ENCODE assay signal across 16 cellular contexts in the genomic region with DNA sequence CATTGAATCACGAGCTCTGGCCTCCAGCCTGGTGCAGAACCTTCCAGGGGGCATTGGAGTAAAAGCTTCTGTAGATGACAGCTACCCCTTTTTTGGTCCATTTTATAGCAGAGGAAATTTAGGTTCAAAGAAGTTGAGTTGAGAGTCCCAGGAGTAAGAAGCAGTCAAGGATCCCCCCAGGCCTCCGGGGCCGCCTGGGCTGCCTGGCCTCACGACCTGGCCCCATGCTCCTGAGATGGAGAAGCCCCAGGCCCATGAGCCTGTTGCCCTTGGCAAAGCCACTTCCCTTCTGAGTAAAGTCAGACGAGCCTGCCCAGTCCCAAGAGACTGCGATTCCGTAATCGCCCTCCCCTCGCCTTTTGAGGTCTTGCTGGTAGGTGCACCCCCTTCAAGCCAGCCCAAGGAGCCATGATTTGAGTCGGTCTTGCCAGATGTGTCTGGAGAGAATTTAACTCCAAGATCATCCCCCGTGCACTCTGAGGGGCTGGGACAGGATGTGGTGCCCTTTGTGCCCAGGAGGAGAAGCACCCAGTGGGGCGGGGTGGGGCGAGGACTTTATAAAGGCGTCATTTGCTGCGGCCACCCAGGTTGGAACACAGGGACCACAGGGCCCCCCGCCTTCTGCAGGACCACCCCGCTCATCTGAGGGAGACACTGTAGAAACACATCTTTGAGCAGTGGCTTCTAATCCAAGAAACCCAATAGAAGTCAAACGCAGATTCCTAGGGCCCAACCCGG. TPM values are rescaled to one million over a fixed set of nuclear protein-coding genes. Genes with fewer than 3 reads are reported as not detected.
DNase-seq lines count a peak whose midpoint lies in the region; ATAC-seq and TF ChIP-seq lines count a peak whose summit lies in the region.
"Had no signal": no experiment of that assay in that cellular context is flagged by ENCODE, and none has a peak within 500 bp of the region (broad histone marks: within the 10 kb centered on the region; RNA-seq: fewer than 3 reads in every experiment).

No MANE protein-coding gene starts in this region.

- TF ChIP-seq POLR2A in thyroid gland (IDR thresholded peaks at IDR 0.05), result no peak

- TF ChIP-seq CTCF in thyroid gland (IDR thresholded peaks at IDR 0.05), result no peak

- CTCF ChIA-PET in CD8-positive, alpha-beta memory T cell (lab: Charles Lee), result interaction anchor here (0.8 kb wide), 1 partner anchor 134 kb away, joined by 3 read pairs; no protein-coding TSS in a partner anchor
- CTCF ChIA-PET in activated CD4-positive, alpha-beta memory T cell treated with anti-CD3 and anti-CD28 coated beads, Interleukin-2, amount 10 ng/mL, durations not matched to agents 7 days and 5 days (lab: Charles Lee), result interaction anchor here (1.4 to 1.6 kb wide), 3 partner anchors 12 to 69 kb away, joined by 3 to 4 read pairs (median 4); no protein-coding TSS in a partner anchor

- H3K27ac ChIP-seq in CD8-positive, alpha-beta memory T cell (ENCODE audit: low read depth, low read length), result no peak overlapping the region
- no peak overlapping the region for H3K27ac ChIP-seq in thyroid gland
- H3K27ac ChIP-seq: 22Rv1, upper lobe of left lung had no signal

- peak; percentile 8 for ATAC-seq in effector memory CD8-positive, alpha-beta T cell (replicated peaks)
- ATAC-seq: Right ventricle myocardium inferior had no signal

- no peaks in the 10 kb centered on the region for H3K36me3 Mint-ChIP-seq in T-helper 1 cell treated with Interleukin-12 subunit alpha and Interleukin-12 subunit beta and Interleukin-4 antibody, amounts not matched to agents 30 μg/mL and 1 μg/mL, for 36 hours (ENCODE audit: low read depth)
- no peaks in the 10 kb centered on the region for H3K36me3 Mint-ChIP-seq in CD8-positive, alpha-beta memory T cell
- peaks cover 4% of the 10 kb centered on the region for H3K36me3 Mint-ChIP-seq in activated CD4-positive, alpha-beta memory T cell treated with anti-CD3 and anti-CD28 coated beads, Interleukin-2, amount 10 ng/mL, durations not matched to agents 7 days and 5 days (ENCODE audit: low read depth)
- H3K36me3 Mint-ChIP-seq in effector memory CD8-positive, alpha-beta T cell (ENCODE audit: insufficient read depth), result peaks cover 8% of the 10 kb centered on the region

- WGBS in thyroid gland, 2 donors, result 89 to 91% methylated on average over 14 to 18 of the region's 19 CpGs

- H3K4me3 ChIP-seq in CD8-positive, alpha-beta memory T cell (ENCODE audit: low read length), result peak overlapping the region; percentile 49
- H3K4me3 ChIP-seq in thyroid gland (replicated peaks in 1 of 3), result no peak overlapping the region
- H3K4me3 ChIP-seq: upper lobe of left lung had no signal

- H3K9me3 ChIP-seq in CD8-positive, alpha-beta memory T cell (ENCODE audit: low read length), result no peaks in the 10 kb centered on the region
- H3K9me3 ChIP-seq in thyroid gland, result no peaks in the 10 kb centered on the region
- H3K9me3 ChIP-seq: upper lobe of left lung had no signal

- peak overlapping the region; percentile 98 for H3K27ac Mint-ChIP-seq in T-helper 1 cell treated with Interleukin-12 subunit alpha and Interleukin-12 subunit beta and Interleukin-4 antibody, amounts not matched to agents 30 μg/mL and 1 μg/mL, for 36 hours
- peak overlapping the region in 7 of 8 donors; percentile 83 to 96 (median 90) for H3K27ac Mint-ChIP-seq in CD8-positive, alpha-beta memory T cell
- H3K27ac Mint-ChIP-seq in activated CD4-positive, alpha-beta memory T cell treated with anti-CD3 and anti-CD28 coated beads, Interleukin-2, amount 10 ng/mL, durations not matched to agents 7 days and 5 days, result peak overlapping the region; percentile 100
- H3K27ac Mint-ChIP-seq in effector memory CD8-positive, alpha-beta T cell, result peak overlapping the region; percentile 77 to 87

- peaks cover 45% of the 10 kb centered on the region for H3K4me1 Mint-ChIP-seq in T-helper 1 cell treated with Interleukin-12 subunit alpha and Interleukin-12 subunit beta and Interleukin-4 antibody, amounts not matched to agents 30 μg/mL and 1 μg/mL, for 36 hours (ENCODE audit: low read depth)
- H3K4me1 Mint-ChIP-seq in CD8-positive, alpha-beta memory T cell, result peaks cover 36 to 51% (median 40%) of the 10 kb centered on the region in 3 donors
- H3K4me1 Mint-ChIP-seq in activated CD4-positive, alpha-beta memory T cell treated with anti-CD3 and anti-CD28 coated beads, Interleukin-2, amount 10 ng/mL, durations not matched to agents 7 days and 5 days, result peaks cover 65% of the 10 kb centered on the region
- H3K4me1 Mint-ChIP-seq in effector memory CD8-positive, alpha-beta T cell (ENCODE audit: low read depth in 2 of 2), result peaks cover 20 to 26% of the 10 kb centered on the region in 2 donors

- DNase-seq in T-helper 1 cell, result no peak
- peak in 2 of 5 donors; percentile 4 to 50 for DNase-seq in CD8-positive, alpha-beta memory T cell
- DNase-seq in activated CD4-positive, alpha-beta memory T cell treated with anti-CD3 and anti-CD28 coated beads, Interleukin-2, amount 10 ng/mL, durations not matched to agents 7 days and 5 days, result no peak
- DNase-seq in effector memory CD8-positive, alpha-beta T cell, result no peak
- DNase-seq in thyroid gland, result no peak
- no peak for DNase-seq in effector CD4-positive, alpha-beta T cell
- DNase-seq in T1000 (lab: John Stamatoyannopoulos, UW), result no peak
- DNase-seq: effector CD8-positive, alpha-beta T cell; head of caudate nucleus; NCI-H187; NCI-H226 had no signal

- no peaks in the 10 kb centered on the region for H3K27me3 Mint-ChIP-seq in T-helper 1 cell treated with Interleukin-12 subunit alpha and Interleukin-12 subunit beta and Interleukin-4 antibody, amounts not matched to agents 30 μg/mL and 1 μg/mL, for 36 hours (ENCODE audit: low read depth)
- H3K27me3 Mint-ChIP-seq in CD8-positive, alpha-beta memory T cell, result peaks cover 4 to 8% of the 10 kb centered on the region in 2 donors
- H3K27me3 Mint-ChIP-seq in activated CD4-positive, alpha-beta memory T cell treated with anti-CD3 and anti-CD28 coated beads, Interleukin-2, amount 10 ng/mL, durations not matched to agents 7 days and 5 days, result peaks cover 7% of the 10 kb centered on the region
- H3K27me3 Mint-ChIP-seq in effector memory CD8-positive, alpha-beta T cell, result peaks cover 7 to 24% of the 10 kb centered on the region in 2 donors

- no peaks in the 10 kb centered on the region for H3K36me3 ChIP-seq in CD8-positive, alpha-beta memory T cell (ENCODE audit: insufficient read depth, low read length)
- no peaks in the 10 kb centered on the region for H3K36me3 ChIP-seq in thyroid gland
- H3K36me3 ChIP-seq: upper lobe of left lung had no signal

- intact Hi-C loops in thyroid gland (cut with DNase I), result no loop called here

- H3K4me3 Mint-ChIP-seq in T-helper 1 cell treated with Interleukin-12 subunit alpha and Interleukin-12 subunit beta and Interleukin-4 antibody, amounts not matched to agents 30 μg/mL and 1 μg/mL, for 36 hours, result peak overlapping the region; percentile 88
- peak overlapping the region; percentile 66 to 87 (median 81) for H3K4me3 Mint-ChIP-seq in CD8-positive, alpha-beta memory T cell
- H3K4me3 Mint-ChIP-seq in activated CD4-positive, alpha-beta memory T cell treated with anti-CD3 and anti-CD28 coated beads, Interleukin-2, amount 10 ng/mL, durations not matched to agents 7 days and 5 days, result peak overlapping the region; percentile 79
- H3K4me3 Mint-ChIP-seq in effector memory CD8-positive, alpha-beta T cell, result peak overlapping the region; percentile 68 to 79
- H3K4me3 Mint-ChIP-seq: nephron had no signal

- H3K4me1 ChIP-seq in CD8-positive, alpha-beta memory T cell (ENCODE audit: insufficient read depth, low read length), result peaks cover 48% of the 10 kb centered on the region
- H3K4me1 ChIP-seq in thyroid gland, result peaks cover 0 to 5% of the 10 kb centered on the region in 2 donors

- no peaks in the 10 kb centered on the region for H3K27me3 ChIP-seq in CD8-positive, alpha-beta memory T cell (ENCODE audit: insufficient read depth, low read length, poor library complexity, severe bottlenecking)
- no peaks in the 10 kb centered on the region for H3K27me3 ChIP-seq in thyroid gland
- H3K27me3 ChIP-seq: upper lobe of left lung had no signal

- POLR2A ChIA-PET in CD8-positive, alpha-beta memory T cell (lab: Charles Lee), result no interaction called here
- POLR2A ChIA-PET in activated CD4-positive, alpha-beta memory T cell treated with anti-CD3 and anti-CD28 coated beads, Interleukin-2, amount 10 ng/mL, durations not matched to agents 7 days and 5 days (lab: Charles Lee), result interaction anchor here (0.6 to 1.7 kb wide), 8 partner anchors 9 to 209 kb away, joined by 3 to 7 read pairs (median 4); no protein-coding TSS in a partner anchor

- H3K9me3 Mint-ChIP-seq in T-helper 1 cell treated with Interleukin-12 subunit alpha and Interleukin-12 subunit beta and Interleukin-4 antibody, amounts not matched to agents 30 μg/mL and 1 μg/mL, for 36 hours, result no peaks in the 10 kb centered on the region
- no peaks in the 10 kb centered on the region for H3K9me3 Mint-ChIP-seq in CD8-positive, alpha-beta memory T cell
- H3K9me3 Mint-ChIP-seq in activated CD4-positive, alpha-beta memory T cell treated with anti-CD3 and anti-CD28 coated beads, Interleukin-2, amount 10 ng/mL, durations not matched to agents 7 days and 5 days, result no peaks in the 10 kb centered on the region
- no peaks in the 10 kb centered on the region for H3K9me3 Mint-ChIP-seq in effector memory CD8-positive, alpha-beta T cell
- H3K9me3 Mint-ChIP-seq: nephron had no signal

RNA-seq across cellular contexts. Expression of a gene that starts 30.1 kb away (rescaled TPM):
- 1 to 10 TPM; 1.5 to 2.6 TPM for total RNA-seq in CD8-positive, alpha-beta memory T cell
- polyA plus RNA-seq in CD8-positive, alpha-beta memory T cell, result 1.7 TPM
- 10 to 100 TPM; 13.9 to 14.3 TPM for total RNA-seq in activated CD4-positive, alpha-beta memory T cell treated with anti-CD3 and anti-CD28 coated beads, Interleukin-2, amount 10 ng/mL, durations not matched to agents 7 days and 5 days
- 10 to 100 TPM in 2 of 4 donors, 1 to 10 TPM in 2; 6.9 to 13.0 (median 11.1) TPM for total RNA-seq in thyroid gland
